In genomic region chr6:5782783-5783567, GRCh38 we compare ENCODE assay signal across 11 cellular contexts.
A peak's percentile ranks its signal among the peaks of the same experiment; 100 is the strongest.
DNase-seq lines count a peak whose midpoint lies in the region; ATAC-seq and TF ChIP-seq lines count a peak whose summit lies in the region.
"Had no signal": no experiment of that assay in that cellular context is flagged by ENCODE, and none has a peak within 500 bp of the region (broad histone marks: within the 10 kb centered on the region; RNA-seq: fewer than 3 reads in every experiment).

No MANE protein-coding gene starts in this region.

- H3K9me3 ChIP-seq in MG63 (no peaks in the 10 kb centered on the region), breast epithelium (peaks cover 0 to 7% of the 10 kb centered on the region in 2 donors)
- H3K9me3 ChIP-seq: ascending aorta had no signal

- no peak for ATAC-seq in HG02610 (IDR thresholded peaks at IDR 0.05; ENCODE audit: unreplicated experiment)

- H3K27me3 ChIP-seq in MG63 (no peaks in the 10 kb centered on the region), breast epithelium (no peaks in the 10 kb centered on the region)
- H3K27me3 ChIP-seq: ascending aorta had no signal

- H3K36me3 ChIP-seq in MG63 = no peaks in the 10 kb centered on the region
- H3K36me3 ChIP-seq in breast epithelium = no peaks in the 10 kb centered on the region
- H3K36me3 ChIP-seq: ascending aorta had no signal

- DNase-seq in COLO668 (lab: John Stamatoyannopoulos, UW; ENCODE audit: unreplicated experiment) (peak; percentile 80), MG63 (peak; percentile 27), caudate nucleus (lab: John Stamatoyannopoulos, UW) (peak in 24 of 61 donors; percentile 5 to 76 (median 24)), midbrain (lab: John Stamatoyannopoulos, UW) (peak; percentile 19), germinal center (ENCODE audit: low spot score) (no peak), breast epithelium (ENCODE audit: low spot score in 2 of 2) (no peak), NCI-H526 treated with DMSO at 0.1 percent for 48 hours (lab: John Stamatoyannopoulos, UW) (no peak)
- DNase-seq: CD4-positive, alpha-beta T cell; NCI-H1930 had no signal

- H3K27ac ChIP-seq in caudate nucleus (ENCODE audit: low read depth, low read length) (peak overlapping the region; percentile 19), breast epithelium (no peak overlapping the region)
- H3K27ac ChIP-seq: ascending aorta had no signal

- intact Hi-C loops in breast epithelium (cut with DNase I; ENCODE audit: low total_unique reads) = no loop called here

- H3K4me3 ChIP-seq in MG63 (no peak overlapping the region), breast epithelium (no peak overlapping the region)

- TF ChIP-seq CTCF in breast epithelium (IDR thresholded peaks at IDR 0.05) = no peak

- no peaks in the 10 kb centered on the region for H3K4me1 ChIP-seq in breast epithelium
- H3K4me1 ChIP-seq: ascending aorta had no signal

- TF ChIP-seq POLR2A in breast epithelium (IDR thresholded peaks at IDR 0.05) = no peak

Comparison
In these comparisons a context has a peak if more than half of its experiments do, and no peak if none do; other contexts are left out.
1. DNase-seq: peak in COLO668 (single experiment), MG63 (single experiment) and midbrain (single experiment); none in germinal center (single experiment), breast epithelium (0 of 2) and NCI-H526 treated with DMSO at 0.1 percent for 48 hours (single experiment).